9 cellular contexts compared by ENCODE assay signal in the genomic region with DNA sequence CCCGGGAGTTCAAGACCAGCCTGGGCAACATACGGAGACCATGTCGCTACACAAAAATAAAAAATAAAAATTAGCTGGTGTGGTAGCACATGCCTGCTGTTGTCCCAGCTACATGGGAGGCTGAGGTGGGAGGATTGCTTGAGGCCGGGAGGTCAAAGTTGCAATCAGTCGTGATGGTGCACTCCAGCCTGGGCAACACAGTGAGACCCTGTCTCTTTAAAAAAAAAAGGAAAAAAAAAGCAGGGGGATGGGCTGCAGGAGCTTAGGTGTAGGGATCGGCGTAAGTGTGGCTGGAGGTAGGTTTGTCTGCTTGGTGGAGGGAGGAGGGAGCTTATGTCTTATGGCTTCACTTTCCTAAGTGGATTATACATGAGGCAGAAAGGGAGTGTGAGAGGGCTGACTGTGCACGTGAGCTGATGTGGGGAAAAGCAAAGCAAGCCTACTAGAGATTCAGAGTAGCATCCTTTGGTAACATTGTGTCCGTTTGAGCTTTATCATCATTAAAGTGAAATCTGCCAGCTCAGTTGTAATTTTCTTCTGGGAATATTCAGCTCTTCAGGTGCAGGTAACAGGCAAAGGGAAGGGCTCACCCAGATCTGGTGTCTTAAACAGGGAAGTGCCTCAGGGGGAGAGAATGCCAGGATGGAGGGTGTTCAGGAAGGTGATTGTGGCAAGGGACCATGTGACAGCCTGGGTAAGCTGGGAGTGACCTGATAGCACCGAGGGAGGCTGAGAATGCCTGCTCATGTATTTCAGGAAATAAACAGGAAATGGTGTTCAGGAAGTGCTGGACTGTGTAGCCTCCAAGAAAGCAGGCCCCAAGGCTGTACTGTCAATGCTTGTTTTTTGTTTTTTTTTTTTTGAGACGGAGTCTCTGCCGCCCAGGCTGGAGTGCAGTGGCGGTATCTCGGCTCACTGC. TPM values are rescaled to one million over a fixed set of nuclear protein-coding genes. Genes with fewer than 3 reads are reported as not detected.
DNase-seq lines count a peak whose midpoint lies in the region; ATAC-seq and TF ChIP-seq lines count a peak whose summit lies in the region.
"Had no signal": no experiment of that assay in that cellular context is flagged by ENCODE, and none has a peak within 500 bp of the region (broad histone marks: within the 10 kb centered on the region; RNA-seq: fewer than 3 reads in every experiment).

No MANE protein-coding gene starts in this region.

- H3K9me3 Mint-ChIP-seq in naive thymus-derived CD4-positive, alpha-beta T cell = no peaks in the 10 kb centered on the region

- peak overlapping the region; percentile 56 for H3K4me2 ChIP-seq in OCI-LY7 (ENCODE audit: low read length)

- peaks cover 38% of the 10 kb centered on the region for H3K4me1 ChIP-seq in OCI-LY7 (ENCODE audit: insufficient read depth, low read length, poor library complexity, severe bottlenecking)
- H3K4me1 ChIP-seq in naive thymus-derived CD4-positive, alpha-beta T cell (ENCODE audit: control insufficient read depth in 2 of 2, insufficient read depth in 2 of 2, low read length in 2 of 2) = no peaks in the 10 kb centered on the region

- DNase-seq in DMS53 (lab: John Stamatoyannopoulos, UW) (peak; percentile 57), OCI-LY7 (ENCODE audit: low spot score) (peak; percentile 52), dorsolateral prefrontal cortex (peak in 4 of 10 donors; percentile 10 to 57 (median 44)), NCI-H226 (no peak), NCI-H526 treated with DMSO at 0.1 percent for 48 hours (lab: John Stamatoyannopoulos, UW) (no peak)
- no peak for DNase-seq in naive thymus-derived CD4-positive, alpha-beta T cell

- H3K79me2 ChIP-seq in OCI-LY7 (ENCODE audit: insufficient read depth, low read depth, low read length) = no peaks in the 10 kb centered on the region

- H3K9me2 ChIP-seq in OCI-LY7 (ENCODE audit: insufficient read depth, low read length) = no peaks in the 10 kb centered on the region

- peak; percentile 85 for ATAC-seq in naive thymus-derived CD4-positive, alpha-beta T cell
- no peak for ATAC-seq in activated CD4-positive, CD25-positive, alpha-beta regulatory T cell treated with anti-CD3 and anti-CD28 coated beads, Interleukin-2, amount 50 U/mL, for 24 hours
- ATAC-seq in HG03469 (IDR thresholded peaks at IDR 0.05; ENCODE audit: unreplicated experiment) = no peak

- peaks cover 23% of the 10 kb centered on the region for H3K36me3 ChIP-seq in OCI-LY7 (ENCODE audit: insufficient read depth, low read length)
- peaks cover 8 to 27% (median 15%) of the 10 kb centered on the region in 3 experiments for H3K36me3 ChIP-seq in naive thymus-derived CD4-positive, alpha-beta T cell (ENCODE audit: control insufficient read depth in 2 of 3, insufficient read depth in 3 of 3, low read length in 3 of 3)

- H4K20me1 ChIP-seq in OCI-LY7 (ENCODE audit: insufficient read depth, low read length) = no peaks in the 10 kb centered on the region

- peaks cover 12 to 21% (median 14%) of the 10 kb centered on the region in 7 donors for H3K4me1 Mint-ChIP-seq in naive thymus-derived CD4-positive, alpha-beta T cell
- H3K4me1 Mint-ChIP-seq: brain had no signal

- peaks cover 0 to 21% (median 15%) of the 10 kb centered on the region in 5 donors for H3K36me3 Mint-ChIP-seq in naive thymus-derived CD4-positive, alpha-beta T cell
- H3K36me3 Mint-ChIP-seq: brain had no signal

- no peaks in the 10 kb centered on the region for H3K27me3 Mint-ChIP-seq in naive thymus-derived CD4-positive, alpha-beta T cell

- H3K4me3 ChIP-seq in OCI-LY7 (ENCODE audit: low read depth, low read length, poor library complexity, severe bottlenecking) = peak overlapping the region; percentile 29
- H3K4me3 ChIP-seq in dorsolateral prefrontal cortex = no peak overlapping the region
- H3K4me3 ChIP-seq in naive thymus-derived CD4-positive, alpha-beta T cell (ENCODE audit: low read length) = no peak overlapping the region

- no TSS peak for BruUV-seq in OCI-LY7 (replicated peaks; lab: Mats Ljungman, UMichigan)

- H3K4me3 Mint-ChIP-seq in naive thymus-derived CD4-positive, alpha-beta T cell = peak overlapping the region in 6 of 10 donors; percentile 7 to 64 (median 36)
- H3K4me3 Mint-ChIP-seq: brain had no signal

- POLR2A ChIA-PET in OCI-LY7 (lab: Charles Lee) = interaction anchor here (0.6 to 2.4 kb wide), 10 partner anchors 9 to 1568 kb away, joined by 3 to 25 read pairs (median 6); no protein-coding TSS in a partner anchor
- POLR2A ChIA-PET in naive thymus-derived CD4-positive, alpha-beta T cell (lab: Charles Lee) = interaction anchor here (1.8 kb wide), 1 partner anchor 17 kb away, joined by 4 read pairs; no protein-coding TSS in a partner anchor

- intact Hi-C loops in OCI-LY7 (cut with micrococcal nuclease; ENCODE audit: unreplicated experiment) = no loop called here
- intact Hi-C loops in dorsolateral prefrontal cortex (cut with DNase I) = no loop called here
- intact Hi-C loops in naive thymus-derived CD4-positive, alpha-beta T cell (cut with micrococcal nuclease) = loop anchor here in 1 of 2 donors (2.0 kb wide), 1 partner anchor 18 kb away; a partner anchor contains a TSS

- peak overlapping the region; percentile 51 for H3K27ac ChIP-seq in OCI-LY7 (ENCODE audit: low read depth, low read length, poor library complexity, severe bottlenecking)
- H3K27ac ChIP-seq in dorsolateral prefrontal cortex = peak overlapping the region in 37 of 59 donors; percentile 15 to 78 (median 52)
- no peak overlapping the region for H3K27ac ChIP-seq in naive thymus-derived CD4-positive, alpha-beta T cell (ENCODE audit: low read depth, low read length)

- no peaks in the 10 kb centered on the region for H3K9me3 ChIP-seq in OCI-LY7 (ENCODE audit: low read length)
- H3K9me3 ChIP-seq in naive thymus-derived CD4-positive, alpha-beta T cell (ENCODE audit: control insufficient read depth in 2 of 3, low read length in 3 of 3) = no peaks in the 10 kb centered on the region

- CTCF ChIA-PET in OCI-LY7 (lab: Charles Lee; ENCODE audit: unreplicated experiment) = interaction anchor here (0.7 to 1.4 kb wide), 4 partner anchors 9 to 21 kb away, joined by 3 to 6 read pairs (median 4); a partner anchor contains a TSS
- CTCF ChIA-PET in naive thymus-derived CD4-positive, alpha-beta T cell (lab: Charles Lee) = interaction anchor here (0.6 to 1.2 kb wide), 2 partner anchors 11 to 46 kb away, joined by 3 read pairs; no protein-coding TSS in a partner anchor

- no peaks in the 10 kb centered on the region for H3K27me3 ChIP-seq in dorsolateral prefrontal cortex
- no peaks in the 10 kb centered on the region for H3K27me3 ChIP-seq in naive thymus-derived CD4-positive, alpha-beta T cell (ENCODE audit: control insufficient read depth in 2 of 2, insufficient read depth in 2 of 2, low read length in 2 of 2)

- H3K27ac Mint-ChIP-seq in naive thymus-derived CD4-positive, alpha-beta T cell = peak overlapping the region in 8 of 9 donors; percentile 58 to 88 (median 78)

- TF ChIP-seq CTCF in OCI-LY7 (conservative IDR thresholded peaks at IDR 0.05; ENCODE audit: low read length) (no peak), dorsolateral prefrontal cortex (IDR thresholded peaks at IDR 0.05 in 54 of 56, conservative IDR thresholded peaks at IDR 0.05 in 2 of 56; ENCODE audit: low read depth in 1 of 56, partially characterized antibody in 56 of 56) (no peak)

- H2AFZ ChIP-seq in OCI-LY7 (ENCODE audit: low read length) = peak overlapping the region; percentile 92

RNA-seq across cellular contexts. Expression of a gene that starts 17.6 kb away (rescaled TPM):
- 79.2 and 85.8 TPM in 2 replicates for total RNA-seq in OCI-LY7 (2014; rRNA removed; shearing (Covaris generic))
- total RNA-seq in OCI-LY7 (2022) (67.9 and 79.9 TPM in 2 replicates), dorsolateral prefrontal cortex (10 to 100 TPM; 42.9 to 60.4 (median 50.0) TPM)
- total RNA-seq in naive thymus-derived CD4-positive, alpha-beta T cell = 10 to 100 TPM; 52.0 to 83.2 (median 70.2) TPM
- polyA plus RNA-seq in naive thymus-derived CD4-positive, alpha-beta T cell = 10 to 100 TPM; 29.0 to 32.0 TPM

RNA-seq across cellular contexts. Expression of a gene that starts 34.2 kb away (rescaled TPM):
- 17.8 and 26.6 TPM in 2 replicates for total RNA-seq in OCI-LY7 (2014; rRNA removed; shearing (Covaris generic))
- total RNA-seq in OCI-LY7 (2022) = 21.2 and 23.0 TPM in 2 replicates
- total RNA-seq in dorsolateral prefrontal cortex = 10 to 100 TPM; 10.4 to 20.0 (median 14.9) TPM
- 10 to 100 TPM; 10.6 to 26.0 (median 20.1) TPM for total RNA-seq in naive thymus-derived CD4-positive, alpha-beta T cell
- polyA plus RNA-seq in naive thymus-derived CD4-positive, alpha-beta T cell = 1 to 10 TPM; 6.3 to 9.8 TPM

RNA-seq across cellular contexts. Expression of a gene that starts 37.6 kb away (rescaled TPM):
- total RNA-seq in OCI-LY7 (2014; rRNA removed; shearing (Covaris generic)) = not detected in 2 replicates
- total RNA-seq in OCI-LY7 (2022) (not detected in 2 replicates), dorsolateral prefrontal cortex (under 1 TPM in 2 of 120 experiments, not detected in 118; 0.26 to 0.49 TPM)
- not detected for total RNA-seq in naive thymus-derived CD4-positive, alpha-beta T cell
- not detected for polyA plus RNA-seq in naive thymus-derived CD4-positive, alpha-beta T cell

Comparison
In these comparisons a context has a peak if more than half of its experiments do, and no peak if none do; other contexts are left out.
1. DNase-seq: peak in DMS53 (single experiment) and OCI-LY7 (single experiment); none in naive thymus-derived CD4-positive, alpha-beta T cell (0 of 9), NCI-H226 (single experiment) and NCI-H526 treated with DMSO at 0.1 percent for 48 hours (single experiment).